In genomic region chr1:234114648-234115307, GRCh38 we compare ENCODE assay signal across 1 cellular context.
TF ChIP-seq lines count a peak whose summit lies in the region.

No MANE protein-coding gene starts in this region.

TF ChIP-seq in HEK293, 187 proteins besides CTCF, POLR2A, EP300 and RAD21 (continued from another document):
- TF ChIP-seq, protein P1, sequence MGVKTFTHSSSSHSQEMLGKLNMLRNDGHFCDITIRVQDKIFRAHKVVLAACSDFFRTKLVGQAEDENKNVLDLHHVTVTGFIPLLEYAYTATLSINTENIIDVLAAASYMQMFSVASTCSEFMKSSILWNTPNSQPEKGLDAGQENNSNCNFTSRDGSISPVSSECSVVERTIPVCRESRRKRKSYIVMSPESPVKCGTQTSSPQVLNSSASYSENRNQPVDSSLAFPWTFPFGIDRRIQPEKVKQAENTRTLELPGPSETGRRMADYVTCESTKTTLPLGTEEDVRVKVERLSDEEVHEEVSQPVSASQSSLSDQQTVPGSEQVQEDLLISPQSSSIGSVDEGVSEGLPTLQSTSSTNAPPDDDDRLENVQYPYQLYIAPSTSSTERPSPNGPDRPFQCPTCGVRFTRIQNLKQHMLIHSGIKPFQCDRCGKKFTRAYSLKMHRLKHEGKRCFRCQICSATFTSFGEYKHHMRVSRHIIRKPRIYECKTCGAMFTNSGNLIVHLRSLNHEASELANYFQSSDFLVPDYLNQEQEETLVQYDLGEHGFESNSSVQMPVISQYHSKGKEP (tag by site-specific recombination; IDR thresholded peaks at IDR 0.05): peak; percentile 85
- TF ChIP-seq, protein P2, sequence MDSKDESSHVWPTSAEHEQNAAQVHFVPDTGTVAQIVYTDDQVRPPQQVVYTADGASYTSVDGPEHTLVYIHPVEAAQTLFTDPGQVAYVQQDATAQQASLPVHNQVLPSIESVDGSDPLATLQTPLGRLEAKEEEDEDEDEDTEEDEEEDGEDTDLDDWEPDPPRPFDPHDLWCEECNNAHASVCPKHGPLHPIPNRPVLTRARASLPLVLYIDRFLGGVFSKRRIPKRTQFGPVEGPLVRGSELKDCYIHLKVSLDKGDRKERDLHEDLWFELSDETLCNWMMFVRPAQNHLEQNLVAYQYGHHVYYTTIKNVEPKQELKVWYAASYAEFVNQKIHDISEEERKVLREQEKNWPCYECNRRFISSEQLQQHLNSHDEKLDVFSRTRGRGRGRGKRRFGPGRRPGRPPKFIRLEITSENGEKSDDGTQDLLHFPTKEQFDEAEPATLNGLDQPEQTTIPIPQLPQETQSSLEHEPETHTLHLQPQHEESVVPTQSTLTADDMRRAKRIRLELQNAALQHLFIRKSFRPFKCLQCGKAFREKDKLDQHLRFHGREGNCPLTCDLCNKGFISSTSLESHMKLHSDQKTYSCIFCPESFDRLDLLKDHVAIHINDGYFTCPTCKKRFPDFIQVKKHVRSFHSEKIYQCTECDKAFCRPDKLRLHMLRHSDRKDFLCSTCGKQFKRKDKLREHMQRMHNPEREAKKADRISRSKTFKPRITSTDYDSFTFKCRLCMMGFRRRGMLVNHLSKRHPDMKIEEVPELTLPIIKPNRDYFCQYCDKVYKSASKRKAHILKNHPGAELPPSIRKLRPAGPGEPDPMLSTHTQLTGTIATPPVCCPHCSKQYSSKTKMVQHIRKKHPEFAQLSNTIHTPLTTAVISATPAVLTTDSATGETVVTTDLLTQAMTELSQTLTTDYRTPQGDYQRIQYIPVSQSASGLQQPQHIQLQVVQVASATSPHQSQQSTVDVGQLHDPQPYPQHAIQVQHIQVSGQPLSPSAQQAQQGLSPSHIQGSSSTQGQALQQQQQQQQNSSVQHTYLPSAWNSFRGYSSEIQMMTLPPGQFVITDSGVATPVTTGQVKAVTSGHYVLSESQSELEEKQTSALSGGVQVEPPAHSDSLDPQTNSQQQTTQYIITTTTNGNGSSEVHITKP (tag by site-specific recombination; IDR thresholded peaks at IDR 0.05): peak; percentile 33; the same call in 1 of the 2 replicates
- TF ChIP-seq ZNF600 (tag by site-specific recombination; IDR thresholded peaks at IDR 0.05): 0 out of 2 replicates have a peak, but pooled peaks have one; percentile 32
- TF ChIP-seq PRDM6 (tag by site-specific recombination; IDR thresholded peaks at IDR 0.05): no peak
- peak; percentile 9; the same call in 1 of the 2 replicates for TF ChIP-seq MZF1 (tag by site-specific recombination; IDR thresholded peaks at IDR 0.05; ENCODE audit: borderline replicate concordance)
- TF ChIP-seq ZNF654 (tag by site-specific recombination; IDR thresholded peaks at IDR 0.05; ENCODE audit: low read depth): peak; percentile 92
- TF ChIP-seq, protein P3, sequence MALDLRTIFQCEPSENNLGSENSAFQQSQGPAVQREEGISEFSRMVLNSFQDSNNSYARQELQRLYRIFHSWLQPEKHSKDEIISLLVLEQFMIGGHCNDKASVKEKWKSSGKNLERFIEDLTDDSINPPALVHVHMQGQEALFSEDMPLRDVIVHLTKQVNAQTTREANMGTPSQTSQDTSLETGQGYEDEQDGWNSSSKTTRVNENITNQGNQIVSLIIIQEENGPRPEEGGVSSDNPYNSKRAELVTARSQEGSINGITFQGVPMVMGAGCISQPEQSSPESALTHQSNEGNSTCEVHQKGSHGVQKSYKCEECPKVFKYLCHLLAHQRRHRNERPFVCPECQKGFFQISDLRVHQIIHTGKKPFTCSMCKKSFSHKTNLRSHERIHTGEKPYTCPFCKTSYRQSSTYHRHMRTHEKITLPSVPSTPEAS (tag by site-specific recombination; IDR thresholded peaks at IDR 0.05): no peak
- TF ChIP-seq ZNF157 (tag by site-specific recombination; IDR thresholded peaks at IDR 0.05): no peak
